In the genomic region with DNA sequence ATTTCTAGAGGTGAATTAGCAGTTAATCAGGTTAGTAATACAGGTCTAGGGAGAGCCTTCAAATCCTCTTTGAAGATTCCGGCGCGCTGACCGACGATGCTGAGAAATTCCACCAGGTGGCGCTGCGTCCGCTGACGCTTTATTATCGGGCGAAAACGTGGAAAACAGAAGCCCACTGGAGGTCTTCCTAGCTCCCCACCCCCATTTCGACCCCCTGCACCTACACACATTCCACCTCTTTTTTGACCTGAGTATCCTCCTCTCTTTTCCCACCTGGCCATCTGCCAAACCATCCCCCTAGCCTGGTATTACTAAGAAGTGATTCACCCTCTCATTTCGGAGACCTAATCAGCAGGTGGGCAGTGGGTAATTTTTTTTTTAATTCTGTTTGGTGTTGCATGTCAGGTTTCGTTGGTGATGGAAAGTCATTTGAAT, we compare ENCODE assay signal across 9 cellular contexts.
DNase-seq lines count a peak whose midpoint lies in the region; ATAC-seq and TF ChIP-seq lines count a peak whose summit lies in the region.
"Had no signal": no experiment of that assay in that cellular context is flagged by ENCODE, and none has a peak within 500 bp of the region (broad histone marks: within the 10 kb centered on the region; RNA-seq: fewer than 3 reads in every experiment).

No MANE protein-coding gene starts in this region.

- no peak overlapping the region for H3K4me3 ChIP-seq in NB4 (ENCODE audit: low read depth, low read length)
- H3K4me3 ChIP-seq in coronary artery = peak overlapping the region; percentile 24
- no peak overlapping the region for H3K4me3 ChIP-seq in liver (ENCODE audit: low read depth in 1 of 3, low read length in 3 of 3)

- no peak overlapping the region for H3K9ac ChIP-seq in liver (ENCODE audit: low read depth in 1 of 2, low read length in 2 of 2)

- H3K36me3 ChIP-seq in liver (ENCODE audit: control insufficient read depth in 4 of 4, insufficient read depth in 3 of 4, low read depth in 1 of 4, low read length in 3 of 4) = no peaks in the 10 kb centered on the region

- 6% methylated on average over 15 of the region's 15 CpGs for WGBS in liver

- DNase-seq in GM03348 (ENCODE audit: low spot score) (peak; percentile 71), NB4 (ENCODE audit: low read depth) (peak; percentile 53), activated B cell treated with CpG ODN at 0.5 μM for 24 hours (peak; percentile 64), coronary artery (ENCODE audit: low spot score) (peak; percentile 76)
- peak in 2 of 3 donors; percentile 11 to 12 for DNase-seq in stimulated activated CD4-positive, alpha-beta T cell treated with anti-CD3 and anti-CD28 coated beads, TNF-alpha, amount 100 ng/mL, for 48 hours (ENCODE audit: low read depth in 3 of 3)
- DNase-seq in central memory CD4-positive, alpha-beta T cell = no peak

- intact Hi-C loops in activated B cell treated with CpG ODN at 0.5 μM for 24 hours (cut with micrococcal nuclease) = loop anchor here (1.0 to 2.0 kb wide), 9 partner anchors 14 to 303 kb away; partner anchors contain the start of gene RIN2

- H3K27ac Mint-ChIP-seq in activated B cell treated with CpG ODN at 0.5 μM for 24 hours = peak overlapping the region; percentile 76
- H3K27ac Mint-ChIP-seq: activated naive CD8-positive, alpha-beta T cell had no signal

- H3K36me3 Mint-ChIP-seq in activated B cell treated with CpG ODN at 0.5 μM for 24 hours (ENCODE audit: low read depth) = no peaks in the 10 kb centered on the region
- H3K36me3 Mint-ChIP-seq: activated naive CD8-positive, alpha-beta T cell had no signal

- H3K9me3 Mint-ChIP-seq in activated B cell treated with CpG ODN at 0.5 μM for 24 hours = no peaks in the 10 kb centered on the region

- peak overlapping the region; percentile 49 for H3K4me3 Mint-ChIP-seq in activated B cell treated with CpG ODN at 0.5 μM for 24 hours
- H3K4me3 Mint-ChIP-seq: activated naive CD8-positive, alpha-beta T cell had no signal

- no peaks in the 10 kb centered on the region for H3K27me3 ChIP-seq in liver (ENCODE audit: control insufficient read depth in 4 of 4, insufficient read depth in 4 of 4, low read length in 3 of 4)

- peaks cover 11% of the 10 kb centered on the region for H3K4me1 Mint-ChIP-seq in activated B cell treated with CpG ODN at 0.5 μM for 24 hours

- POLR2A ChIA-PET in activated B cell treated with CpG ODN at 0.5 μM for 24 hours (lab: Charles Lee) = interaction anchor here (0.6 kb wide), 1 partner anchor 1730 kb away, joined by 3 read pairs; no protein-coding TSS in a partner anchor

- H3K4me1 ChIP-seq in liver (ENCODE audit: control insufficient read depth in 4 of 4, insufficient read depth in 4 of 4, low read length in 3 of 4) = no peaks in the 10 kb centered on the region

- H3K9me3 ChIP-seq in liver (ENCODE audit: control insufficient read depth in 4 of 4, low read length in 3 of 4) = no peaks in the 10 kb centered on the region

- H3K27me3 Mint-ChIP-seq in activated B cell treated with CpG ODN at 0.5 μM for 24 hours = peaks cover 7% of the 10 kb centered on the region

- H3K27ac ChIP-seq in coronary artery = no peak overlapping the region
- no peak overlapping the region for H3K27ac ChIP-seq in liver (ENCODE audit: low read depth in 1 of 2, low read length in 2 of 2)

- TF ChIP-seq CTCF in NB4 (IDR thresholded peaks at IDR 0.05; ENCODE audit: low read depth, low read length) (peak; percentile 91), activated B cell treated with CpG ODN at 0.5 μM for 24 hours (IDR thresholded peaks at IDR 0.05) (peak; percentile 76), coronary artery (IDR thresholded peaks at IDR 0.05) (peak; percentile 90), liver (IDR thresholded peaks at IDR 0.05; ENCODE audit: low read depth, low read length, missing input control) (peak; percentile 93)

- CTCF ChIA-PET in activated B cell treated with CpG ODN at 0.5 μM for 24 hours (lab: Charles Lee) = interaction anchor here (0.6 to 2.4 kb wide), 15 partner anchors 9 to 360 kb away, joined by 3 to 19 read pairs (median 4); partner anchors contain the start of genes CFAP61 and CRNKL1

- peak; percentile 79 to 85 for TF ChIP-seq RAD21 in liver (IDR thresholded peaks at IDR 0.05)

- ATAC-seq in activated B cell treated with CpG ODN at 0.5 μM for 24 hours (ENCODE audit: low read depth) = peak; percentile 71
- ATAC-seq in HG03139 (IDR thresholded peaks at IDR 0.05; ENCODE audit: unreplicated experiment) = no peak

- no peak for TF ChIP-seq POLR2A in NB4 (IDR thresholded peaks at IDR 0.05; ENCODE audit: extremely low read depth, insufficient read length)

TF ChIP-seq in liver, 16 proteins besides CTCF, POLR2A, EP300 and RAD21:
- TF ChIP-seq REST (IDR thresholded peaks at IDR 0.05) (no peak), RXRA (IDR thresholded peaks at IDR 0.05) (no peak), HNF4A (conservative IDR thresholded peaks at IDR 0.05) (no peak), NR2F2 (IDR thresholded peaks at IDR 0.05) (no peak), JUND (IDR thresholded peaks at IDR 0.05) (no peak), ATF3 (IDR thresholded peaks at IDR 0.05) (no peak), YY1 (IDR thresholded peaks at IDR 0.05) (no peak), SP1 (IDR thresholded peaks at IDR 0.05) (no peak), FOXA1 (IDR thresholded peaks at IDR 0.05) (no peak), FOXA2 (IDR thresholded peaks at IDR 0.05) (no peak), EGR1 (IDR thresholded peaks at IDR 0.05; ENCODE audit: low read depth in 2 of 2) (no peak)
- TF ChIP-seq, protein P1, sequence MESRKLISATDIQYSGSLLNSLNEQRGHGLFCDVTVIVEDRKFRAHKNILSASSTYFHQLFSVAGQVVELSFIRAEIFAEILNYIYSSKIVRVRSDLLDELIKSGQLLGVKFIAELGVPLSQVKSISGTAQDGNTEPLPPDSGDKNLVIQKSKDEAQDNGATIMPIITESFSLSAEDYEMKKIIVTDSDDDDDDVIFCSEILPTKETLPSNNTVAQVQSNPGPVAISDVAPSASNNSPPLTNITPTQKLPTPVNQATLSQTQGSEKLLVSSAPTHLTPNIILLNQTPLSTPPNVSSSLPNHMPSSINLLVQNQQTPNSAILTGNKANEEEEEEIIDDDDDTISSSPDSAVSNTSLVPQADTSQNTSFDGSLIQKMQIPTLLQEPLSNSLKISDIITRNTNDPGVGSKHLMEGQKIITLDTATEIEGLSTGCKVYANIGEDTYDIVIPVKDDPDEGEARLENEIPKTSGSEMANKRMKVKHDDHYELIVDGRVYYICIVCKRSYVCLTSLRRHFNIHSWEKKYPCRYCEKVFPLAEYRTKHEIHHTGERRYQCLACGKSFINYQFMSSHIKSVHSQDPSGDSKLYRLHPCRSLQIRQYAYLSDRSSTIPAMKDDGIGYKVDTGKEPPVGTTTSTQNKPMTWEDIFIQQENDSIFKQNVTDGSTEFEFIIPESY (IDR thresholded peaks at IDR 0.05) = no peak
- TF ChIP-seq, protein P2, sequence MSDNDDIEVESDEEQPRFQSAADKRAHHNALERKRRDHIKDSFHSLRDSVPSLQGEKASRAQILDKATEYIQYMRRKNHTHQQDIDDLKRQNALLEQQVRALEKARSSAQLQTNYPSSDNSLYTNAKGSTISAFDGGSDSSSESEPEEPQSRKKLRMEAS (IDR thresholded peaks at IDR 0.05) = no peak
